ENCODE assay signal across 16 cellular contexts in genomic region chr19:6811378-6811777, GRCh38. TPM values are rescaled to one million over a fixed set of nuclear protein-coding genes. Genes with fewer than 3 reads are reported as not detected.
DNase-seq lines count a peak whose midpoint lies in the region; ATAC-seq, FAIRE-seq and TF ChIP-seq lines count a peak whose summit lies in the region.
"Had no signal": no experiment of that assay in that cellular context is flagged by ENCODE, and none has a peak within 500 bp of the region (broad histone marks: within the 10 kb centered on the region; RNA-seq: fewer than 3 reads in every experiment).

No MANE protein-coding gene starts in this region.

- H3K36me3 ChIP-seq in stomach (no peaks in the 10 kb centered on the region), pancreas (no peaks in the 10 kb centered on the region)
- H3K36me3 ChIP-seq: HAP-1, thoracic aorta had no signal

- POLR2A ChIA-PET in T-cell (lab: Charles Lee): no interaction called here

- TF ChIP-seq POLR2A in stomach (IDR thresholded peaks at IDR 0.05): no peak

- peak overlapping the region; percentile 55 for H3K27ac Mint-ChIP-seq in activated naive CD4-positive, alpha-beta T cell treated with anti-CD3 and anti-CD28 coated beads, Interleukin-2, amount 50 U/mL, for 24 hours
- H3K27ac Mint-ChIP-seq in activated naive CD4-positive, alpha-beta T cell treated with anti-CD3 and anti-CD28 coated beads, Interleukin-2, amount 50 U/mL, for 72 hours: peak overlapping the region in 1 of 2 donors; percentile 40
- H3K27ac Mint-ChIP-seq in T-cell: peak overlapping the region; percentile 60 to 73
- peak overlapping the region; percentile 44 to 71 (median 56) for H3K27ac Mint-ChIP-seq in immature natural killer cell
- peak overlapping the region; percentile 89 for H3K27ac Mint-ChIP-seq in stimulated activated naive B cell treated with anti-CD40 and anti-IgM and Interleukin-4, amounts not matched to agents 10 μg/mL and 1 μg/mL and 100 μg/mL, for 72 hours

- intact Hi-C loops in stomach (cut with DNase I; ENCODE audit: low total_unique reads): no loop called here
- intact Hi-C loops in pancreas (cut with DNase I): no loop called here

- H3K27me3 ChIP-seq in stomach (no peaks in the 10 kb centered on the region), pancreas (no peaks in the 10 kb centered on the region)

- no peaks in the 10 kb centered on the region for H3K4me1 ChIP-seq in stomach
- no peaks in the 10 kb centered on the region for H3K4me1 ChIP-seq in pancreas
- H3K4me1 ChIP-seq: HAP-1 had no signal

- TF ChIP-seq CTCF in stomach (IDR thresholded peaks at IDR 0.05) (no peak), pancreas (IDR thresholded peaks at IDR 0.05) (no peak)

- H3K4me1 Mint-ChIP-seq in activated naive CD4-positive, alpha-beta T cell treated with anti-CD3 and anti-CD28 coated beads, Interleukin-2, amount 50 U/mL, for 24 hours: peaks cover 80% of the 10 kb centered on the region
- peaks cover 72 to 75% (median 73%) of the 10 kb centered on the region in 3 donors for H3K4me1 Mint-ChIP-seq in T-cell
- peaks cover 78 to 83% of the 10 kb centered on the region in 2 donors for H3K4me1 Mint-ChIP-seq in immature natural killer cell
- H3K4me1 Mint-ChIP-seq in stimulated activated naive B cell treated with anti-CD40 and anti-IgM and Interleukin-4, amounts not matched to agents 10 μg/mL and 1 μg/mL and 100 μg/mL, for 72 hours: peaks cover 27 to 66% of the 10 kb centered on the region in 2 donors

- no peak for FAIRE-seq in pancreas (lab: Jason Lieb, UNC)
- FAIRE-seq: frontal cortex, GM12892 had no signal

- no peak overlapping the region for H3K4me3 ChIP-seq in stomach
- no peak overlapping the region for H3K4me3 ChIP-seq in pancreas
- H3K4me3 ChIP-seq: HAP-1, thoracic aorta had no signal

- peaks cover 23% of the 10 kb centered on the region for H3K36me3 Mint-ChIP-seq in activated naive CD4-positive, alpha-beta T cell treated with anti-CD3 and anti-CD28 coated beads, Interleukin-2, amount 50 U/mL, for 24 hours
- H3K36me3 Mint-ChIP-seq in activated naive CD4-positive, alpha-beta T cell treated with anti-CD3 and anti-CD28 coated beads, Interleukin-2, amount 50 U/mL, for 72 hours: peaks cover 15 to 60% of the 10 kb centered on the region in 2 donors
- H3K36me3 Mint-ChIP-seq in T-cell (peaks cover 28% of the 10 kb centered on the region), immature natural killer cell (peaks cover 0 to 4% (median 3%) of the 10 kb centered on the region in 3 donors)
- peaks cover 29 to 52% of the 10 kb centered on the region in 2 donors for H3K36me3 Mint-ChIP-seq in stimulated activated naive B cell treated with anti-CD40 and anti-IgM and Interleukin-4, amounts not matched to agents 10 μg/mL and 1 μg/mL and 100 μg/mL, for 72 hours

- peaks cover 5% of the 10 kb centered on the region for H3K9me3 Mint-ChIP-seq in activated naive CD4-positive, alpha-beta T cell treated with anti-CD3 and anti-CD28 coated beads, Interleukin-2, amount 50 U/mL, for 24 hours
- H3K9me3 Mint-ChIP-seq in activated naive CD4-positive, alpha-beta T cell treated with anti-CD3 and anti-CD28 coated beads, Interleukin-2, amount 50 U/mL, for 72 hours: peaks cover 4 to 10% of the 10 kb centered on the region in 2 donors
- H3K9me3 Mint-ChIP-seq in T-cell (peaks cover 0 to 3% (median 0%) of the 10 kb centered on the region in 3 donors), immature natural killer cell (no peaks in the 10 kb centered on the region)
- H3K9me3 Mint-ChIP-seq in stimulated activated naive B cell treated with anti-CD40 and anti-IgM and Interleukin-4, amounts not matched to agents 10 μg/mL and 1 μg/mL and 100 μg/mL, for 72 hours: peaks cover 7 to 9% of the 10 kb centered on the region in 2 donors

- CTCF ChIA-PET in T-cell (lab: Charles Lee): no interaction called here

- no peak for ATAC-seq in activated naive CD4-positive, alpha-beta T cell treated with anti-CD3 and anti-CD28 coated beads, Interleukin-2, amount 50 U/mL, for 72 hours
- no peak for ATAC-seq in T-cell (replicated peaks in 1 of 4)
- ATAC-seq in stimulated activated naive B cell treated with anti-CD40 and anti-IgM and Interleukin-4, amounts not matched to agents 10 μg/mL and 1 μg/mL and 100 μg/mL, for 72 hours (replicated peaks): no peak
- no peak for ATAC-seq in pancreas
- ATAC-seq: left cardiac atrium had no signal

- H3K27me3 Mint-ChIP-seq in activated naive CD4-positive, alpha-beta T cell treated with anti-CD3 and anti-CD28 coated beads, Interleukin-2, amount 50 U/mL, for 24 hours: no peaks in the 10 kb centered on the region
- no peaks in the 10 kb centered on the region for H3K27me3 Mint-ChIP-seq in T-cell
- H3K27me3 Mint-ChIP-seq in immature natural killer cell (ENCODE audit: low read depth in 3 of 3): peaks cover 0 to 1% (median 0%) of the 10 kb centered on the region in 3 donors
- H3K27me3 Mint-ChIP-seq in stimulated activated naive B cell treated with anti-CD40 and anti-IgM and Interleukin-4, amounts not matched to agents 10 μg/mL and 1 μg/mL and 100 μg/mL, for 72 hours: no peaks in the 10 kb centered on the region

- no peak for DNase-seq in activated naive CD4-positive, alpha-beta T cell treated with anti-CD3 and anti-CD28 coated beads, Interleukin-2, amount 50 U/mL, for 72 hours (ENCODE audit: low spot score in 2 of 2)
- no peak for DNase-seq in T-cell
- DNase-seq in immature natural killer cell: no peak
- DNase-seq in stimulated activated naive B cell treated with anti-CD40 and anti-IgM and Interleukin-4, amounts not matched to agents 10 μg/mL and 1 μg/mL and 100 μg/mL, for 72 hours: no peak
- DNase-seq in stomach: no peak
- no peak for DNase-seq in NAMALWA (ENCODE audit: low spot score)
- no peak for DNase-seq in pancreas
- DNase-seq: DMS79, left cardiac atrium, retina had no signal

- H3K4me3 Mint-ChIP-seq in activated naive CD4-positive, alpha-beta T cell treated with anti-CD3 and anti-CD28 coated beads, Interleukin-2, amount 50 U/mL, for 24 hours: peak overlapping the region; percentile 30
- H3K4me3 Mint-ChIP-seq in T-cell: no peak overlapping the region
- H3K4me3 Mint-ChIP-seq in immature natural killer cell: no peak overlapping the region
- H3K4me3 Mint-ChIP-seq in stimulated activated naive B cell treated with anti-CD40 and anti-IgM and Interleukin-4, amounts not matched to agents 10 μg/mL and 1 μg/mL and 100 μg/mL, for 72 hours: no peak overlapping the region

- 81 to 87% (median 82%) methylated on average over 3 of the region's 3 CpGs for WGBS in stomach, 5 donors
- WGBS in pancreas, 2 donors: 56 to 69% methylated on average over 3 of the region's 3 CpGs

- H3K27ac ChIP-seq in stomach (no peak overlapping the region), pancreas (no peak overlapping the region)
- H3K27ac ChIP-seq: thoracic aorta had no signal

- TF ChIP-seq EP300 in stomach (IDR thresholded peaks at IDR 0.05): no peak

- peaks cover 0 to 4% (median 0%) of the 10 kb centered on the region in 4 donors for H3K9me3 ChIP-seq in stomach
- no peaks in the 10 kb centered on the region for H3K9me3 ChIP-seq in pancreas
- H3K9me3 ChIP-seq: thoracic aorta had no signal

RNA-seq across cellular contexts. Expression of gene VAV1, which starts 38.9 kb away (rescaled TPM):
- total RNA-seq in activated naive CD4-positive, alpha-beta T cell treated with anti-CD3 and anti-CD28 coated beads, Interleukin-2, amount 50 U/mL, for 72 hours: 100 to 1,000 TPM in 1 of 2 donors, 10 to 100 TPM in 1; 81.5 to 121 TPM
- 100 to 1,000 TPM in 2 of 5 donors, 10 to 100 TPM in 3; 82.5 to 114 (median 92.2) TPM for total RNA-seq in T-cell
- 10 to 100 TPM; 19.4 to 44.8 (median 22.8) TPM for polyA plus RNA-seq in immature natural killer cell
- total RNA-seq in stomach: 100 to 1,000 TPM in 1 of 5 donors, 1 to 10 TPM in 4; 2.2 to 130 (median 4.4) TPM
- 1 to 10 TPM; 1.7 to 3.7 (median 3.6) TPM for polyA plus RNA-seq in stomach
- total RNA-seq in pancreas: 1 to 10 TPM in 3 of 6 donors, under 1 TPM in 3; 0.23 to 7.3 (median 1.7) TPM
- 1 to 10 TPM; 1.0 to 1.4 TPM for polyA plus RNA-seq in pancreas
- total RNA-seq: dermis blood vessel endothelial cell had no signal

RNA-seq across cellular contexts. Expression of gene SH2D3A, which starts 44.1 kb away (rescaled TPM):
- total RNA-seq in activated naive CD4-positive, alpha-beta T cell treated with anti-CD3 and anti-CD28 coated beads, Interleukin-2, amount 50 U/mL, for 72 hours: 10 to 100 TPM; 16.4 to 33.0 TPM
- total RNA-seq in T-cell (10 to 100 TPM; 61.7 to 83.7 (median 73.6) TPM), stomach (10 to 100 TPM in 4 of 5 donors, 1 to 10 TPM in 1; 8.8 to 71.3 (median 43.0) TPM), pancreas (10 to 100 TPM; 10.1 to 19.6 (median 13.5) TPM)
- polyA plus RNA-seq in immature natural killer cell (10 to 100 TPM in 1 of 3 donors, 1 to 10 TPM in 2; 7.4 to 13.6 (median 7.7) TPM), stomach (10 to 100 TPM; 19.9 to 23.6 (median 20.2) TPM), pancreas (10 to 100 TPM; 31.9 to 33.0 TPM)
